In genomic region chr5:116573617-116574431, GRCh38 we compare ENCODE assay signal across 8 cellular contexts. TPM values are rescaled to one million over a fixed set of nuclear protein-coding genes. Genes with fewer than 3 reads are reported as not detected.
A peak's percentile ranks its signal among the peaks of the same experiment; 100 is the strongest.
DNase-seq lines count a peak whose midpoint lies in the region; ATAC-seq and TF ChIP-seq lines count a peak whose summit lies in the region.

No MANE protein-coding gene starts in this region.

- H3K36me3 Mint-ChIP-seq in activated CD4-positive, alpha-beta T cell treated with anti-CD3 and anti-CD28 coated beads, Interleukin-2, amount 10 ng/mL, durations not matched to agents 24 days and 14 days (ENCODE audit: low read depth), result no peaks in the 10 kb centered on the region
- no peaks in the 10 kb centered on the region for H3K36me3 Mint-ChIP-seq in T-helper 2 cell treated with Interferon-gamma antibody and Interleukin-4, amounts not matched to agents 5 μg/mL and 100 μg/mL, for 36 hours (ENCODE audit: low read depth)
- H3K36me3 Mint-ChIP-seq in natural killer cell, result no peaks in the 10 kb centered on the region

- H3K27me3 Mint-ChIP-seq in activated CD4-positive, alpha-beta T cell treated with anti-CD3 and anti-CD28 coated beads, Interleukin-2, amount 10 ng/mL, durations not matched to agents 24 days and 14 days, result peaks cover 82% of the 10 kb centered on the region
- H3K27me3 Mint-ChIP-seq in T-helper 2 cell treated with Interferon-gamma antibody and Interleukin-4, amounts not matched to agents 5 μg/mL and 100 μg/mL, for 36 hours (ENCODE audit: low read depth), result peaks cover 81% of the 10 kb centered on the region
- H3K27me3 Mint-ChIP-seq in natural killer cell (ENCODE audit: low read depth in 2 of 2), result peaks cover 56 to 64% of the 10 kb centered on the region in 2 donors

- peak; percentile 57 for DNase-seq in activated CD4-positive, alpha-beta T cell treated with anti-CD3 and anti-CD28 coated beads, Interleukin-2, amount 10 ng/mL, durations not matched to agents 24 days and 14 days
- DNase-seq in activated CD4-positive, alpha-beta T cell treated with anti-CD3 and anti-CD28 coated beads, Interleukin-2, amount 50 U/mL, for 1 hour, result no peak
- no peak for DNase-seq in T-helper 2 cell treated with Interferon-gamma antibody and Interleukin-4, amounts not matched to agents 5 μg/mL and 100 μg/mL, for 36 hours (ENCODE audit: low spot score)
- DNase-seq in fibroblast of gingiva (ENCODE audit: low read depth), result peak; percentile 3
- no peak for DNase-seq in natural killer cell
- DNase-seq in activated effector memory CD4-positive, alpha-beta T cell treated with Interleukin-2 at 50 U/mL for 16 hours, result no peak

- no peaks in the 10 kb centered on the region for H3K9me3 Mint-ChIP-seq in activated CD4-positive, alpha-beta T cell treated with anti-CD3 and anti-CD28 coated beads, Interleukin-2, amount 10 ng/mL, durations not matched to agents 24 days and 14 days
- no peaks in the 10 kb centered on the region for H3K9me3 Mint-ChIP-seq in T-helper 2 cell treated with Interferon-gamma antibody and Interleukin-4, amounts not matched to agents 5 μg/mL and 100 μg/mL, for 36 hours
- no peaks in the 10 kb centered on the region for H3K9me3 Mint-ChIP-seq in natural killer cell

- TF ChIP-seq CTCF in natural killer cell (IDR thresholded peaks at IDR 0.05), result no peak

- no peak for ATAC-seq in natural killer cell
- no peak for ATAC-seq in HG03280 (IDR thresholded peaks at IDR 0.05; ENCODE audit: unreplicated experiment)
- no peak for ATAC-seq in esophagus mucosa

- intact Hi-C loops in activated CD4-positive, alpha-beta T cell treated with anti-CD3 and anti-CD28 coated beads, Interleukin-2, amount 10 ng/mL, durations not matched to agents 24 days and 14 days (cut with micrococcal nuclease), result loop anchor here (5.0 to 10.0 kb wide), 4 partner anchors 439 to 1392 kb away; partner anchors contain the start of genes CDO1 and LVRN
- intact Hi-C loops in natural killer cell (cut with micrococcal nuclease), result no loop called here

- H3K4me3 Mint-ChIP-seq in activated CD4-positive, alpha-beta T cell treated with anti-CD3 and anti-CD28 coated beads, Interleukin-2, amount 10 ng/mL, durations not matched to agents 24 days and 14 days, result peak overlapping the region; percentile 67
- H3K4me3 Mint-ChIP-seq in T-helper 2 cell treated with Interferon-gamma antibody and Interleukin-4, amounts not matched to agents 5 μg/mL and 100 μg/mL, for 36 hours, result peak overlapping the region; percentile 86
- H3K4me3 Mint-ChIP-seq in natural killer cell, result peak overlapping the region; percentile 64

- peak overlapping the region; percentile 46 for H3K27ac Mint-ChIP-seq in activated CD4-positive, alpha-beta T cell treated with anti-CD3 and anti-CD28 coated beads, Interleukin-2, amount 10 ng/mL, durations not matched to agents 24 days and 14 days
- H3K27ac Mint-ChIP-seq in T-helper 2 cell treated with Interferon-gamma antibody and Interleukin-4, amounts not matched to agents 5 μg/mL and 100 μg/mL, for 36 hours, result peak overlapping the region; percentile 54
- H3K27ac Mint-ChIP-seq in natural killer cell, result no peak overlapping the region

- peaks cover 20% of the 10 kb centered on the region for H3K4me1 Mint-ChIP-seq in activated CD4-positive, alpha-beta T cell treated with anti-CD3 and anti-CD28 coated beads, Interleukin-2, amount 10 ng/mL, durations not matched to agents 24 days and 14 days
- peaks cover 9% of the 10 kb centered on the region for H3K4me1 Mint-ChIP-seq in T-helper 2 cell treated with Interferon-gamma antibody and Interleukin-4, amounts not matched to agents 5 μg/mL and 100 μg/mL, for 36 hours (ENCODE audit: low read depth)
- H3K4me1 Mint-ChIP-seq in natural killer cell, result peaks cover 13 to 14% of the 10 kb centered on the region in 2 donors

RNA-seq across cellular contexts. Expression of gene SEMA6A, which starts 0.8 kb away (rescaled TPM):
- 0.19 and 0.24 TPM in 2 replicates for total RNA-seq in activated CD4-positive, alpha-beta T cell treated with anti-CD3 and anti-CD28 coated beads, Interleukin-2, amount 10 ng/mL, durations not matched to agents 24 days and 14 days
- total RNA-seq in natural killer cell (not detected), esophagus mucosa (6.1 TPM)

Comparison
In these comparisons a context has a peak if more than half of its experiments do, and no peak if none do; other contexts are left out.
1. DNase-seq: peak in activated CD4-positive, alpha-beta T cell treated with anti-CD3 and anti-CD28 coated beads, Interleukin-2, amount 10 ng/mL, durations not matched to agents 24 days and 14 days (single experiment) and fibroblast of gingiva (single experiment); none in activated CD4-positive, alpha-beta T cell treated with anti-CD3 and anti-CD28 coated beads, Interleukin-2, amount 50 U/mL, for 1 hour (single experiment), T-helper 2 cell treated with Interferon-gamma antibody and Interleukin-4, amounts not matched to agents 5 μg/mL and 100 μg/mL, for 36 hours (single experiment), natural killer cell (single experiment) and activated effector memory CD4-positive, alpha-beta T cell treated with Interleukin-2 at 50 U/mL for 16 hours (single experiment).
2. H3K27ac Mint-ChIP-seq: peak in activated CD4-positive, alpha-beta T cell treated with anti-CD3 and anti-CD28 coated beads, Interleukin-2, amount 10 ng/mL, durations not matched to agents 24 days and 14 days (single experiment) and T-helper 2 cell treated with Interferon-gamma antibody and Interleukin-4, amounts not matched to agents 5 μg/mL and 100 μg/mL, for 36 hours (single experiment); none in natural killer cell (0 of 2).
3. Peak in every context shown above with its lines, with median percentiles within 50 percentile points of each other: H3K4me3 Mint-ChIP-seq.